ENCODE assay signal across 8 cellular contexts in the genomic region with DNA sequence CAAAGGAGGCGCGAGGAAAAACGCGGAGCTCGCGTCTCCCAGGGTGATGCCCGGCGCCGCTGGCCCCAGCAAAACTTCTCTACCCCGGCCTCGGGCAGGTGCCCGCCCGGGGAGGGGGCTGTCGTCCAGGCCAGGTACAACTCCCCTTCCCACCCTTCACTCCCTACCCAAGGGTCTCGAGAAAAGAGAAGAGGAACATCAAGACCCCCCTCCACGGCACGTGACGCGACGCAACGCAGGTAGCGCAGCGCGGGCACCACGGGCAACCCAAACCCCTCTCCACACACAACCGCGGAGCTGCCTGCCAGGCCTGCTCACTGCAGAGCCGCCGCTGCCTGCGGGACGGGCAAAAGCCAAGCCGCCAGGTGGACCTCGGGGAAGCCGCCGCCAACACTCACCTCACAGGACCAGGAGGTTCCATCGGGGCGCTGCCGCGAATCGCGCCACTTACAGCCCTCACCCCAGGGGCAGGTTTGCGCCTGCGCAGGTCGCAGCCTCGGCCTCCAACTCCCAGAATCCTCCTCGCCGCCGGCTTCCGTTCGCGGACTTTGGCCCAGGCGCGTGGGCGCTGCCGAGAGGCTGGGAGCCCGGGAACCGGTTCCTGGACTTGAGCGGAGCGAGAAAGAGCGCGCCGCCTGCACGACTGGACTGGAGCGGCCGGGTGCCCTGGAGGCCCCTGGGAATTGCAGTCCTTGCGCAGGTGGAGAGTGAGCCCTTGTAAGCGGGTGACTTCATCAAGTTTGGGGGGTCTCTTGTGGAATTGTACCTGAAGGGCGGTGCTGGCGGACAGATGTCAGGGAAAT. TPM values are rescaled to one million over a fixed set of nuclear protein-coding genes. Genes with fewer than 3 reads are reported as not detected.
A peak's percentile ranks its signal among the peaks of the same experiment; 100 is the strongest.
DNase-seq lines count a peak whose midpoint lies in the region; ATAC-seq and TF ChIP-seq lines count a peak whose summit lies in the region.

A gene (minus strand): TSS at position 477 of the 803 bp plus-strand sequence. CDS start 56 bp downstream, at position 421.

- H3K36me3 ChIP-seq in OCI-LY3 (replicated peaks; ENCODE audit: low read depth, low read length): peaks cover 5% of the 10 kb centered on the region

- H3K4me3 ChIP-seq in OCI-LY3 (ENCODE audit: low read length): peak within 1 kb of the TSS; percentile 79
- H3K4me3 ChIP-seq in epithelial cell of esophagus (ENCODE audit: low read length): peak within 1 kb of the TSS; percentile 86
- peak within 1 kb of the TSS; percentile 84 for H3K4me3 ChIP-seq in mononuclear cell (ENCODE audit: low read length)

- peak within 1 kb of the TSS; percentile 87; the same call in 1 of the 2 replicates for H2AFZ ChIP-seq in OCI-LY3 (ENCODE audit: low read depth, low read length)

- H3K27ac ChIP-seq in OCI-LY3 (ENCODE audit: low read length): no peak within 1 kb of the TSS

- H3K27me3 ChIP-seq in OCI-LY3 (ENCODE audit: low read depth, low read length) (no peaks in the 10 kb centered on the region), mononuclear cell (ENCODE audit: insufficient read depth, low read length) (peaks cover 12% of the 10 kb centered on the region)

- H3K4me2 ChIP-seq in OCI-LY3 (ENCODE audit: low read length): peak within 1 kb of the TSS; percentile 70

- H3K4me1 ChIP-seq in OCI-LY3 (ENCODE audit: low read length): 0 out of 2 replicates have a peak, but pooled peaks cover 4% of the 10 kb centered on the region
- H3K4me1 ChIP-seq in mononuclear cell (ENCODE audit: insufficient read depth, low read length): peaks cover 19% of the 10 kb centered on the region

- DNase-seq in COR-L47 (lab: John Stamatoyannopoulos, UW) (peak; percentile 84), HuH-7.5 (ENCODE audit: low spot score) (peak; percentile 96), activated T-cell treated with anti-CD3 and anti-CD28 coated beads for 24 hours (ENCODE audit: low read depth) (peak; percentile 87), epithelial cell of esophagus (ENCODE audit: low read depth) (peak; percentile 98)
- DNase-seq in stimulated activated CD8-positive, alpha-beta memory T cell treated with anti-CD3 and anti-CD28 coated beads, Interleukin-2, amount 100 ng/mL, for 48 hours (ENCODE audit: low read depth in 2 of 2): peak; percentile 92 to 93

- TF ChIP-seq CTCF in OCI-LY3 (IDR thresholded peaks at IDR 0.05; ENCODE audit: low read depth, low read length) (no peak), epithelial cell of esophagus (IDR thresholded peaks at IDR 0.05; ENCODE audit: insufficient read depth, low read depth, low read length, missing control alignments) (no peak)

- peak within 1 kb of the TSS; percentile 44; the same call in 1 of the 2 replicates for H3K9ac ChIP-seq in OCI-LY3 (ENCODE audit: low read length)

- no peaks in the 10 kb centered on the region for H3K79me2 ChIP-seq in OCI-LY3 (ENCODE audit: low read length)

- H3K9me3 ChIP-seq in OCI-LY3 (ENCODE audit: insufficient read depth, low read length) (no peaks in the 10 kb centered on the region), mononuclear cell (ENCODE audit: low read depth, low read length) (peaks cover under 1% of the 10 kb centered on the region)

- peak; percentile 85 for ATAC-seq in GM21423 (IDR thresholded peaks at IDR 0.05; ENCODE audit: unreplicated experiment)

- no peaks in the 10 kb centered on the region for H4K20me1 ChIP-seq in OCI-LY3 (ENCODE audit: insufficient read depth, low read length)

RNA-seq across cellular contexts. Expression of the gene that starts here (rescaled TPM):
- 2.3 TPM for total RNA-seq in mononuclear cell
